In genomic region chr3:179829391-179829790, GRCh38 we compare ENCODE assay signal across 19 cellular contexts.
A peak's percentile ranks its signal among the peaks of the same experiment; 100 is the strongest.
DNase-seq lines count a peak whose midpoint lies in the region; ATAC-seq, FAIRE-seq and TF ChIP-seq lines count a peak whose summit lies in the region.
"Had no signal": no experiment of that assay in that cellular context is flagged by ENCODE, and none has a peak within 500 bp of the region (broad histone marks: within the 10 kb centered on the region; RNA-seq: fewer than 3 reads in every experiment).

No MANE protein-coding gene starts in this region.

- H3K14ac ChIP-seq in H1 (ENCODE audit: insufficient read length), result no peak overlapping the region

- peak in 1 of 2 experiments; percentile 38; a peak in 3 of 4 replicates for TF ChIP-seq RAD21 in H1 (IDR thresholded peaks at IDR 0.05 in 1 of 2, conservative IDR thresholded peaks at IDR 0.05 in 1 of 2; ENCODE audit: low read depth in 2 of 2, low read length in 2 of 2)

- no peak overlapping the region for H3K4me3 ChIP-seq in H7 (ENCODE audit: insufficient read depth, low read depth, low read length)
- H3K4me3 ChIP-seq in OCI-LY1 (ENCODE audit: low read depth, low read length, poor library complexity, severe bottlenecking), result no peak overlapping the region
- no peak overlapping the region for H3K4me3 ChIP-seq in H1 (ENCODE audit: extremely low read depth in 1 of 4, insufficient read depth in 2 of 4, low read depth in 3 of 4, low read length in 4 of 4)
- no peak overlapping the region for H3K4me3 ChIP-seq in naive thymus-derived CD4-positive, alpha-beta T cell (ENCODE audit: low read length)
- H3K4me3 ChIP-seq: SK-N-MC had no signal

- H3K18ac ChIP-seq in H1 (ENCODE audit: extremely low read depth, low read length), result no peak overlapping the region

- H3K27me3 Mint-ChIP-seq in naive thymus-derived CD4-positive, alpha-beta T cell, result peaks cover 0 to 10% (median 7%) of the 10 kb centered on the region in 5 donors

- no peaks in the 10 kb centered on the region for H3K9me3 Mint-ChIP-seq in naive thymus-derived CD4-positive, alpha-beta T cell

- POLR2A ChIA-PET in H1 (lab: Charles Lee; ENCODE audit: partially characterized antibody), result interaction anchor here (0.7 kb wide), 1 partner anchor 91 kb away, joined by 3 read pairs; no protein-coding TSS in a partner anchor
- POLR2A ChIA-PET in naive thymus-derived CD4-positive, alpha-beta T cell (lab: Charles Lee), result no interaction called here

- H3K27ac Mint-ChIP-seq in naive thymus-derived CD4-positive, alpha-beta T cell, result no peak overlapping the region
- H3K27ac Mint-ChIP-seq: CD14-positive monocyte had no signal

- H3K27me3 ChIP-seq in H7 (ENCODE audit: control insufficient read depth, insufficient read depth, low read length), result no peaks in the 10 kb centered on the region
- H3K27me3 ChIP-seq in OCI-LY1 (ENCODE audit: insufficient read depth, low read length), result no peaks in the 10 kb centered on the region
- H3K27me3 ChIP-seq in H1 (replicated peaks in 1 of 4; ENCODE audit: control insufficient read depth in 3 of 4, extremely low read depth in 1 of 4, insufficient read depth in 3 of 4, low read length in 3 of 4), result no peaks in the 10 kb centered on the region
- no peaks in the 10 kb centered on the region for H3K27me3 ChIP-seq in naive thymus-derived CD4-positive, alpha-beta T cell (ENCODE audit: control insufficient read depth in 2 of 2, insufficient read depth in 2 of 2, low read length in 2 of 2)

- intact Hi-C loops in naive thymus-derived CD4-positive, alpha-beta T cell (cut with micrococcal nuclease), result loop anchor here in 1 of 2 donors (10.0 kb wide), 1 partner anchor 175 kb away; the partner anchor contains the start of gene USP13

- no peak overlapping the region for H3K27ac ChIP-seq in OCI-LY1 (ENCODE audit: low read depth, low read length, poor library complexity, severe bottlenecking)
- H3K27ac ChIP-seq in H1 (ENCODE audit: low read depth, low read length), result no peak overlapping the region
- no peak overlapping the region for H3K27ac ChIP-seq in naive thymus-derived CD4-positive, alpha-beta T cell (ENCODE audit: low read depth, low read length)
- H3K27ac ChIP-seq: SK-N-MC had no signal

- peak; percentile 16 for DNase-seq in H7
- DNase-seq in H1 (ENCODE audit: low read depth in 1 of 2, low spot score in 2 of 2), result no peak
- no peak for DNase-seq in omental fat pad (ENCODE audit: low spot score)
- no peak for DNase-seq in activated effector memory CD4-positive, alpha-beta T cell treated with anti-CD3 and anti-CD28 coated beads, Interleukin-2, amount 50 U/mL, for 16 hours
- no peak for DNase-seq in naive thymus-derived CD4-positive, alpha-beta T cell
- no peak for DNase-seq in HTR-8/SVneo (ENCODE audit: insufficient read length, low spot score)
- DNase-seq: ACHN, AML-193, DMS153, EL, NCI-H1436, NCI-H2029, NCI-H2171, NCI-H446 had no signal

- no peak overlapping the region for H4K5ac ChIP-seq in H1 (ENCODE audit: insufficient read length, low read depth, low read length)

- peak; percentile 71 for FAIRE-seq in H1 (lab: Jason Lieb, UNC)
- FAIRE-seq in HTR-8/SVneo (lab: Jason Lieb, UNC), result no peak
- FAIRE-seq: H54 had no signal

- no peaks in the 10 kb centered on the region for H3K79me1 ChIP-seq in H1 (ENCODE audit: low read depth, low read length)

- no peaks in the 10 kb centered on the region for H3K36me3 Mint-ChIP-seq in naive thymus-derived CD4-positive, alpha-beta T cell
- H3K36me3 Mint-ChIP-seq: CD14-positive monocyte had no signal

- H3K79me2 ChIP-seq in OCI-LY1 (ENCODE audit: insufficient read depth, low read length) (no peaks in the 10 kb centered on the region), H1 (ENCODE audit: control insufficient read depth in 1 of 2, insufficient read depth in 2 of 2, low read length in 2 of 2) (no peaks in the 10 kb centered on the region)

- H3F3A ChIP-seq in OCI-LY1 (ENCODE audit: insufficient read depth, low read length), result no peaks in the 10 kb centered on the region

- no peak overlapping the region for H3K4ac ChIP-seq in H1 (replicated peaks; ENCODE audit: insufficient read length, low read depth, low read length)

- no peak overlapping the region for H2BK20ac ChIP-seq in H1 (ENCODE audit: low read length)

- CTCF ChIA-PET in H1 (lab: Charles Lee; ENCODE audit: partially characterized antibody), result interaction anchor here (0.6 to 2.8 kb wide), 7 partner anchors 11 to 844 kb away, joined by 3 to 8 read pairs (median 4); no protein-coding TSS in a partner anchor
- CTCF ChIA-PET in naive thymus-derived CD4-positive, alpha-beta T cell (lab: Charles Lee), result no interaction called here

- H3K4me1 Mint-ChIP-seq in naive thymus-derived CD4-positive, alpha-beta T cell, result no peaks in the 10 kb centered on the region
- H3K4me1 Mint-ChIP-seq: CD14-positive monocyte had no signal

- H3K4me1 ChIP-seq in OCI-LY1 (ENCODE audit: insufficient read depth, low read length, severe bottlenecking), result no peaks in the 10 kb centered on the region
- peaks cover 0 to 9% (median 5%) of the 10 kb centered on the region in 4 experiments; a peak in 4 of 7 replicates for H3K4me1 ChIP-seq in H1 (replicated peaks in 1 of 4; ENCODE audit: control insufficient read depth in 3 of 4, insufficient read depth in 4 of 4, low read length in 3 of 4)
- no peaks in the 10 kb centered on the region for H3K4me1 ChIP-seq in naive thymus-derived CD4-positive, alpha-beta T cell (ENCODE audit: control insufficient read depth in 2 of 2, insufficient read depth in 2 of 2, low read length in 2 of 2)

- H3K4me2 ChIP-seq in OCI-LY1 (ENCODE audit: low read length) (no peak overlapping the region), H1 (ENCODE audit: insufficient read depth in 1 of 2, low read depth in 2 of 2, low read length in 2 of 2) (no peak overlapping the region)

- H3K9ac ChIP-seq in OCI-LY1 (ENCODE audit: low read length) (no peak overlapping the region), H1 (replicated peaks in 1 of 4; ENCODE audit: extremely low read depth in 1 of 4, low read depth in 3 of 4, low read length in 3 of 4) (no peak overlapping the region)

- no peak overlapping the region for H3K4me3 Mint-ChIP-seq in naive thymus-derived CD4-positive, alpha-beta T cell
- H3K4me3 Mint-ChIP-seq: CD14-positive monocyte had no signal

- H2BK120ac ChIP-seq in H1 (replicated peaks; ENCODE audit: low read depth, low read length), result no peak overlapping the region

- H3K9me3 ChIP-seq in OCI-LY1 (ENCODE audit: low read length) (no peaks in the 10 kb centered on the region), H1 (ENCODE audit: insufficient read depth in 2 of 2, low read depth in 1 of 2, low read length in 1 of 2) (no peaks in the 10 kb centered on the region)
- no peaks in the 10 kb centered on the region for H3K9me3 ChIP-seq in naive thymus-derived CD4-positive, alpha-beta T cell (ENCODE audit: control insufficient read depth in 2 of 3, low read length in 3 of 3)

- H4K8ac ChIP-seq in H1 (ENCODE audit: extremely low read depth, insufficient read depth, low read length), result no peak overlapping the region

- H2AK5ac ChIP-seq in H1 (ENCODE audit: low read depth, low read length), result no peak overlapping the region

- WGBS in H1 (ENCODE audit: extremely low coverage in 1 of 2, insufficient coverage in 1 of 2, insufficient read length in 1 of 2, insufficient replicate concordance in 2 of 2, low coverage in 1 of 2, low lambda C conversion rate in 2 of 2, missing lambda C conversion rate in 1 of 2), 2 experiments, result 79% methylated on average over 5 of the region's 5 CpGs; no CpG with 5 or more reads in 1 of the 2 experiments

- no peak overlapping the region for H4K91ac ChIP-seq in H1 (replicated peaks; ENCODE audit: insufficient read length, low read length)

- H3K9me2 ChIP-seq in OCI-LY1 (ENCODE audit: low read depth, low read length), result no peaks in the 10 kb centered on the region

- no peak overlapping the region for H2BK15ac ChIP-seq in H1 (ENCODE audit: low read length)

- ATAC-seq in omental fat pad (ENCODE audit: low FRiP score), result peak; percentile 41
- no peak for ATAC-seq in naive thymus-derived CD4-positive, alpha-beta T cell
- ATAC-seq: Right ventricle myocardium inferior had no signal

- peaks cover 7% of the 10 kb centered on the region; the same call in 1 of the 2 replicates for H3K23me2 ChIP-seq in H1 (ENCODE audit: low read depth, low read length)

- TF ChIP-seq CTCF in OCI-LY1 (IDR thresholded peaks at IDR 0.05; ENCODE audit: low read length) (peak; percentile 27; the same call in 1 of the 2 replicates), H1 (IDR thresholded peaks at IDR 0.05; ENCODE audit: control extremely low read depth in 1 of 3, insufficient read depth in 1 of 3, low read depth in 1 of 3, low read length in 3 of 3) (peak in 2 of 3 experiments; percentile 4 to 16; a peak in 1 of 4 replicates), omental fat pad (IDR thresholded peaks at IDR 0.05) (no peak)

- H4K20me1 ChIP-seq in OCI-LY1 (ENCODE audit: insufficient read depth, low read length) (no peaks in the 10 kb centered on the region), H1 (replicated peaks in 1 of 2; ENCODE audit: control insufficient read depth in 1 of 2, insufficient read depth in 2 of 2, low read length in 2 of 2) (no peaks in the 10 kb centered on the region)

- no peaks in the 10 kb centered on the region for H3K36me3 ChIP-seq in H7 (replicated peaks; ENCODE audit: control insufficient read depth, insufficient read depth, low read length)
- no peaks in the 10 kb centered on the region for H3K36me3 ChIP-seq in OCI-LY1 (ENCODE audit: insufficient read depth, low read length)
- H3K36me3 ChIP-seq in H1 (ENCODE audit: control insufficient read depth in 2 of 4, insufficient read depth in 4 of 4, low read length in 3 of 4), result no peaks in the 10 kb centered on the region
- no peaks in the 10 kb centered on the region for H3K36me3 ChIP-seq in naive thymus-derived CD4-positive, alpha-beta T cell (ENCODE audit: control insufficient read depth in 2 of 3, insufficient read depth in 3 of 3, low read length in 3 of 3)

- H2AFZ ChIP-seq in OCI-LY1 (ENCODE audit: low read length) (no peak overlapping the region), H1 (ENCODE audit: low read length) (no peak overlapping the region)

- H2BK12ac ChIP-seq in H1 (ENCODE audit: low read depth, low read length), result no peak overlapping the region

- TF ChIP-seq POLR2A in H1 (IDR thresholded peaks at IDR 0.05; ENCODE audit: control extremely low read depth in 1 of 2, low read depth in 2 of 2, low read length in 2 of 2), result no peak

- no peak overlapping the region for H3K56ac ChIP-seq in H1 (replicated peaks; ENCODE audit: insufficient read length, low read depth, low read length)

- H3K23ac ChIP-seq in H1 (ENCODE audit: insufficient read length), result no peak overlapping the region

- TF ChIP-seq EP300 in H1 (IDR thresholded peaks at IDR 0.05; ENCODE audit: borderline replicate concordance in 1 of 2, low read depth in 2 of 2, low read length in 2 of 2), result no peak

- no peak overlapping the region for H2BK5ac ChIP-seq in H1 (ENCODE audit: low read depth, low read length)

TF ChIP-seq in H1, 55 proteins besides CTCF, POLR2A, EP300 and RAD21 (continues in another document):
- no peak for TF ChIP-seq SP1 (IDR thresholded peaks at IDR 0.05; ENCODE audit: low read depth, low read length)
- no peak for TF ChIP-seq CEBPB (IDR thresholded peaks at IDR 0.05; ENCODE audit: low read depth, low read length)
- no peak for TF ChIP-seq SP2 (IDR thresholded peaks at IDR 0.05; ENCODE audit: low read length)
- TF ChIP-seq SRF (IDR thresholded peaks at IDR 0.05; ENCODE audit: low read depth, low read length), result no peak
- TF ChIP-seq KDM4A (IDR thresholded peaks at IDR 0.05; ENCODE audit: low read depth, low read length, severe bottlenecking), result no peak

Comparison
In these comparisons a context has a peak if more than half of its experiments do, and no peak if none do; other contexts are left out.
1. CTCF ChIP-seq: peak in OCI-LY1 (single experiment) and H1 (2 of 3); none in omental fat pad (0 of 3).